Comparison of ENCODE assay signal across 8 cellular contexts in genomic region chr20:34514897-34515483, GRCh38. TPM values are rescaled to one million over a fixed set of nuclear protein-coding genes. Genes with fewer than 3 reads are reported as not detected.
DNase-seq lines count a peak whose midpoint lies in the region; ATAC-seq and TF ChIP-seq lines count a peak whose summit lies in the region.

No MANE protein-coding gene starts in this region.

- H3K79me2 ChIP-seq in OCI-LY3 (ENCODE audit: low read length), result peaks cover 25% of the 10 kb centered on the region

- H3K36me3 ChIP-seq in OCI-LY3 (replicated peaks; ENCODE audit: low read depth, low read length), result peaks cover 2% of the 10 kb centered on the region

- H3K27ac ChIP-seq in OCI-LY3 (ENCODE audit: low read length), result no peak overlapping the region

- BruUV-seq in Calu3 (replicated peaks; lab: Mats Ljungman, UMichigan), result no TSS peak

- peak overlapping the region; percentile 83 for H3K4me3 Mint-ChIP-seq in Calu3 (ENCODE audit: low read depth, unreplicated experiment)
- H3K4me3 Mint-ChIP-seq in osteocyte (ENCODE audit: unreplicated experiment), result peak overlapping the region; percentile 96

- intact Hi-C loops in Calu3 (cut with micrococcal nuclease; ENCODE audit: unreplicated experiment), result no loop called here

- no peaks in the 10 kb centered on the region for H4K20me1 ChIP-seq in OCI-LY3 (ENCODE audit: insufficient read depth, low read length)

- peak overlapping the region; percentile 87 for H3K4me2 ChIP-seq in OCI-LY3 (ENCODE audit: low read length)

- H3K9ac ChIP-seq in OCI-LY3 (ENCODE audit: low read length), result peak overlapping the region; percentile 82

- H3K9me3 ChIP-seq in OCI-LY3 (ENCODE audit: insufficient read depth, low read length), result no peaks in the 10 kb centered on the region

- no peaks in the 10 kb centered on the region for H3K27me3 ChIP-seq in OCI-LY3 (ENCODE audit: low read depth, low read length)

- H3K36me3 Mint-ChIP-seq in Calu3 (ENCODE audit: insufficient read depth, unreplicated experiment), result peaks cover 82% of the 10 kb centered on the region
- H3K36me3 Mint-ChIP-seq in osteocyte (ENCODE audit: unreplicated experiment), result peaks cover 14% of the 10 kb centered on the region

- H3K4me1 ChIP-seq in OCI-LY3 (ENCODE audit: low read length), result peaks cover 11% of the 10 kb centered on the region

- TF ChIP-seq CTCF in Calu3 (IDR thresholded peaks at IDR 0.05; ENCODE audit: unreplicated experiment), result no peak
- TF ChIP-seq CTCF in OCI-LY3 (IDR thresholded peaks at IDR 0.05; ENCODE audit: low read depth, low read length), result no peak
- TF ChIP-seq CTCF in epithelial cell of esophagus (IDR thresholded peaks at IDR 0.05; ENCODE audit: insufficient read depth, low read depth, low read length, missing control alignments), result no peak
- TF ChIP-seq CTCF in osteocyte (IDR thresholded peaks at IDR 0.05), result no peak

- CTCF ChIA-PET in Calu3 (lab: Charles Lee), result interaction anchor here (0.8 to 2.5 kb wide), 6 partner anchors 9 to 203 kb away, joined by 3 to 22 read pairs (median 4); partner anchors contain the start of gene ITCH

- peaks cover 55% of the 10 kb centered on the region for H3K4me1 Mint-ChIP-seq in Calu3 (ENCODE audit: low read depth, unreplicated experiment)
- peaks cover 34% of the 10 kb centered on the region for H3K4me1 Mint-ChIP-seq in osteocyte (ENCODE audit: unreplicated experiment)

- H3K27me3 Mint-ChIP-seq in Calu3 (ENCODE audit: unreplicated experiment) (no peaks in the 10 kb centered on the region), osteocyte (ENCODE audit: unreplicated experiment) (no peaks in the 10 kb centered on the region)

- peak overlapping the region; percentile 87 for H2AFZ ChIP-seq in OCI-LY3 (ENCODE audit: low read depth, low read length)

- H3K4me3 ChIP-seq in OCI-LY3 (ENCODE audit: low read length) (peak overlapping the region; percentile 87), epithelial cell of esophagus (ENCODE audit: low read length) (peak overlapping the region; percentile 91)

- DNase-seq in Calu3 (no peak), epithelial cell of esophagus (ENCODE audit: low read depth) (no peak), osteocyte (ENCODE audit: extremely low spot score, unreplicated experiment) (no peak), NCI-H1048 (lab: John Stamatoyannopoulos, UW) (no peak), NCI-H526 treated with DMSO at 0.1 percent for 48 hours (lab: John Stamatoyannopoulos, UW) (no peak)
- DNase-seq in stimulated activated CD4-positive, alpha-beta T cell treated with anti-CD3 and anti-CD28 coated beads, Interleukin-4, amount 100 ng/mL, for 4 hours, result no peak

- H3K9me3 Mint-ChIP-seq in Calu3 (ENCODE audit: low read depth, unreplicated experiment), result no peaks in the 10 kb centered on the region
- H3K9me3 Mint-ChIP-seq in osteocyte (ENCODE audit: unreplicated experiment), result no peaks in the 10 kb centered on the region

- H3K27ac Mint-ChIP-seq in Calu3 (ENCODE audit: unreplicated experiment), result peak overlapping the region; percentile 82
- peak overlapping the region; percentile 99 for H3K27ac Mint-ChIP-seq in osteocyte (ENCODE audit: unreplicated experiment)

- no peak for ATAC-seq in GM21723 (IDR thresholded peaks at IDR 0.05; ENCODE audit: unreplicated experiment)

RNA-seq across cellular contexts. Expression of gene DYNLRB1, which starts 1.2 kb away (rescaled TPM):
- total RNA-seq in Calu3 (2022) (214 and 229 TPM in 2 replicates), osteocyte (160 and 166 TPM in 2 replicates)

RNA-seq across cellular contexts. Expression of gene MAP1LC3A, which starts 43.5 kb away (rescaled TPM):
- total RNA-seq in Calu3 (2022) (0.78 and 0.95 TPM in 2 replicates), osteocyte (60.5 and 67.2 TPM in 2 replicates)

Comparison
In these comparisons a context has a peak if more than half of its experiments do, and no peak if none do; other contexts are left out.
1. RNA of gene MAP1LC3A, which starts 43.5 kb away (total RNA-seq): 60.5 to 67.2 TPM in osteocyte; 0.78 to 0.95 TPM in Calu3; every median in the first group is over 10 times any median in the second.